8 cellular contexts compared by ENCODE assay signal in genomic region chr18:8480506-8481328, GRCh38.
A peak's percentile ranks its signal among the peaks of the same experiment; 100 is the strongest.
DNase-seq lines count a peak whose midpoint lies in the region; ATAC-seq, FAIRE-seq and TF ChIP-seq lines count a peak whose summit lies in the region.

No MANE protein-coding gene starts in this region.

- ATAC-seq in HG02884 (IDR thresholded peaks at IDR 0.05; ENCODE audit: unreplicated experiment): no peak
- no peak for ATAC-seq in GM21529 (IDR thresholded peaks at IDR 0.05; ENCODE audit: unreplicated experiment)

- no peaks in the 10 kb centered on the region for H3K27me3 ChIP-seq in brain microvascular endothelial cell (replicated peaks)

- H3K36me3 Mint-ChIP-seq in type B pancreatic cell: no peaks in the 10 kb centered on the region

- peaks cover 4% of the 10 kb centered on the region for H3K4me1 Mint-ChIP-seq in type B pancreatic cell (ENCODE audit: unreplicated experiment)

- peaks cover 28% of the 10 kb centered on the region for H3K27me3 Mint-ChIP-seq in type B pancreatic cell

- in situ Hi-C loops in brain microvascular endothelial cell (cut with HindIII; ENCODE audit: low pct_ligation_motif_present, low sequenced_read_pairs): no loop called here

- no peak overlapping the region for H3K27ac Mint-ChIP-seq in type B pancreatic cell

- H3K36me3 ChIP-seq in brain microvascular endothelial cell (replicated peaks): no peaks in the 10 kb centered on the region

- H3K4me3 Mint-ChIP-seq in type B pancreatic cell: no peak overlapping the region

- no peak overlapping the region for H3K27ac ChIP-seq in brain microvascular endothelial cell

- H3K9me3 Mint-ChIP-seq in type B pancreatic cell: no peaks in the 10 kb centered on the region

- FAIRE-seq in islet of Langerhans (lab: Jason Lieb, UNC): peak; percentile 83

- H3K4me3 ChIP-seq in brain microvascular endothelial cell (ENCODE audit: low read depth, low read length): no peak overlapping the region

- peak; percentile 17 for TF ChIP-seq CTCF in GM10266 (IDR thresholded peaks at IDR 0.05; ENCODE audit: control insufficient read depth, insufficient read depth, low read depth, missing control alignments)
- peak; percentile 84 for TF ChIP-seq CTCF in brain microvascular endothelial cell (IDR thresholded peaks at IDR 0.05; ENCODE audit: low read depth, low read length, missing control alignments)
- peak; percentile 77 for TF ChIP-seq CTCF in type B pancreatic cell (conservative IDR thresholded peaks at IDR 0.05)

- DNase-seq in GM10266 (ENCODE audit: extremely low spot score) (no peak), NCI-H2227 (lab: John Stamatoyannopoulos, UW; ENCODE audit: unreplicated experiment) (peak; percentile 50), brain microvascular endothelial cell (peak; percentile 68), type B pancreatic cell (ENCODE audit: extremely low spot score, unreplicated experiment) (no peak), NK-92 (lab: John Stamatoyannopoulos, UW; ENCODE audit: unreplicated experiment) (no peak)

Comparison
In these comparisons a context has a peak if more than half of its experiments do, and no peak if none do; other contexts are left out.
1. DNase-seq: peak in NCI-H2227 (single experiment) and brain microvascular endothelial cell (single experiment); none in GM10266 (single experiment), type B pancreatic cell (single experiment) and NK-92 (single experiment).
2. CTCF ChIP-seq: peak in every context shown above with its lines; median percentile 84 in brain microvascular endothelial cell; 77 in type B pancreatic cell; 17 in GM10266.